12 cellular contexts compared by ENCODE assay signal in the genomic region with DNA sequence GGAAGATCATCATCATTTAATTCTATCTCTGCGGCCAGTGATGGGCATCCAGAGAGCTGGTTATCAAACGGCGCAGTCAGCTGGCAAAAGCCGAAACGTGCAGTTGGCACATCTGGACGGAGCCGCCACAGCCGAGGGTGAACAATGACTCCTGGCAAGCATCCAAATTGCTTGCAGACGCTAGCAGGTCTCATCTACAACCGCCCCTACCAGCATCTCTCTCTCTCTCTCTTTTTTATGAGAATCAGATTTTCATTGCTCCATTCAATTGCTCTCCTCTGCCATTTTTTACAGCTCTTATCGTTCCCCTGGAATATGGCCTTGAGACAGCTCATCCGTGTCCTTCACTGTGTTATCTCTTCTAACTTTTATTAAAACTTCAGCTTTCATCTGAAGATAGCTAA.
A peak's percentile ranks its signal among the peaks of the same experiment; 100 is the strongest.
DNase-seq lines count a peak whose midpoint lies in the region; ATAC-seq and TF ChIP-seq lines count a peak whose summit lies in the region.
"Had no signal": no experiment of that assay in that cellular context is flagged by ENCODE, and none has a peak within 500 bp of the region (broad histone marks: within the 10 kb centered on the region; RNA-seq: fewer than 3 reads in every experiment).

No MANE protein-coding gene starts in this region.

- peaks cover 21% of the 10 kb centered on the region for H3K4me1 ChIP-seq in BE2C

- H3K9me3 ChIP-seq in BE2C (no peaks in the 10 kb centered on the region), WERI-Rb-1 (ENCODE audit: severe bottlenecking) (no peaks in the 10 kb centered on the region)

- peak; percentile 88 for DNase-seq in BE2C
- DNase-seq in NCI-H128 (lab: John Stamatoyannopoulos, UW; ENCODE audit: unreplicated experiment): peak; percentile 84
- DNase-seq in NCI-H69 (lab: John Stamatoyannopoulos, UW): peak; percentile 99
- DNase-seq in globus pallidus (ENCODE audit: low spot score): peak; percentile 24
- DNase-seq in WERI-Rb-1: no peak
- DNase-seq in RPMI8226: no peak
- DNase-seq in NCI-H524 treated with DMSO at 0.1 percent for 48 hours (lab: John Stamatoyannopoulos, UW): no peak
- DNase-seq: activated CD4-positive, alpha-beta T cell treated with anti-CD3 and anti-CD28 coated beads, Interleukin-2, amount 10 ng/mL, durations not matched to agents 7 days and 5 days; aorta had no signal

- no peak for ATAC-seq in HG02981 (IDR thresholded peaks at IDR 0.05; ENCODE audit: unreplicated experiment)
- ATAC-seq: Panc1 had no signal

- H3K4me3 ChIP-seq in BE2C (ENCODE audit: low read depth, low read length) (no peak overlapping the region), WERI-Rb-1 (ENCODE audit: low read depth, low read length) (no peak overlapping the region)

- H3K27me3 ChIP-seq in BE2C (no peaks in the 10 kb centered on the region), WERI-Rb-1 (ENCODE audit: insufficient read depth, low read depth, severe bottlenecking) (no peaks in the 10 kb centered on the region)

- H3K36me3 ChIP-seq in BE2C (no peaks in the 10 kb centered on the region), WERI-Rb-1 (peaks cover 4% of the 10 kb centered on the region)

- no peak overlapping the region for H3K27ac ChIP-seq in WERI-Rb-1
- H3K27ac ChIP-seq: HL-60 had no signal

- TF ChIP-seq CTCF in BE2C (IDR thresholded peaks at IDR 0.05; ENCODE audit: low read depth, low read length) (no peak), WERI-Rb-1 (IDR thresholded peaks at IDR 0.05; ENCODE audit: low read depth, low read length) (no peak)

Comparison
In these comparisons a context has a peak if more than half of its experiments do, and no peak if none do; other contexts are left out.
1. DNase-seq: peak in BE2C (single experiment), NCI-H128 (single experiment), NCI-H69 (single experiment) and globus pallidus (single experiment); none in WERI-Rb-1 (single experiment), RPMI8226 (single experiment) and NCI-H524 treated with DMSO at 0.1 percent for 48 hours (single experiment).